16 cellular contexts compared by ENCODE assay signal in the genomic region with DNA sequence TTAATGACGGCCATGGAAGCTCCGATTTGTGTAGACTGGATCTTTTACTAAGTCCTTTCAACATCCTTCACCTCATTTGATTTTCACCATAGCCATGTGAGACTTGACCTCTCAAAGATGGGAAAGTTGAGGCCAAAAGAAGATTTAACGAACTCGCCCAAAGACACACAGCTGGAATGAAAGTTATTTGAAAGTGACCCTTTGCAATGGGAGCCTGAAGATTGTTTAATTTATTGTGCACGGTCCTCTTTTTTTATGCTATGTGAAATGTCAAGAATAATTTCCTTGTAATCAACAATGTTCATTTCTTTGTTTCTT.
"Had no signal": no experiment of that assay in that cellular context is flagged by ENCODE, and none has a peak within 500 bp of the region (broad histone marks: within the 10 kb centered on the region; RNA-seq: fewer than 3 reads in every experiment).

No MANE protein-coding gene starts in this region.

- H3K36me3 Mint-ChIP-seq: activated CD8-positive, alpha-beta memory T cell treated with anti-CD3 and anti-CD28 coated beads, Interleukin-2, amount 10 ng/mL, durations not matched to agents 7 days and 5 days; activated naive CD4-positive, alpha-beta T cell treated with anti-CD3 and anti-CD28 coated beads, Interleukin-2, amount 50 U/mL, for 24 hours; natural killer cell treated with Interleukin-12 subunit alpha and Interleukin-12 subunit beta and Interleukin-15 and Interleukin-18, amount 100 ng/mL, for 72 hours had no signal

- H3K4me1 Mint-ChIP-seq: activated CD4-positive, alpha-beta memory T cell treated with anti-CD3 and anti-CD28 coated beads, Interleukin-2, amount 10 ng/mL, durations not matched to agents 7 days and 5 days; activated CD4-positive, alpha-beta T cell treated with anti-CD3 and anti-CD28 coated beads, Interleukin-2, amount 10 ng/mL, durations not matched to agents 7 days and 5 days; activated CD8-positive, alpha-beta memory T cell treated with anti-CD3 and anti-CD28 coated beads, Interleukin-2, amount 10 ng/mL, durations not matched to agents 7 days and 5 days; activated naive CD4-positive, alpha-beta T cell treated with anti-CD3 and anti-CD28 coated beads, Interleukin-2, amount 50 U/mL, for 24 hours; activated naive CD8-positive, alpha-beta T cell treated with anti-CD3 and anti-CD28 coated beads, Interleukin-2, amount 50 U/mL, for 24 hours; WTC11 had no signal

- H3K9me3 ChIP-seq: neutrophil, transverse colon had no signal

- H3K9me3 Mint-ChIP-seq: activated CD4-positive, alpha-beta memory T cell treated with anti-CD3 and anti-CD28 coated beads, Interleukin-2, amount 10 ng/mL, durations not matched to agents 7 days and 5 days; activated CD4-positive, alpha-beta T cell treated with anti-CD3 and anti-CD28 coated beads, Interleukin-2, amount 10 ng/mL, durations not matched to agents 7 days and 5 days; activated naive CD4-positive, alpha-beta T cell treated with anti-CD3 and anti-CD28 coated beads, Interleukin-2, amount 50 U/mL, for 24 hours; activated naive CD8-positive, alpha-beta T cell treated with anti-CD3 and anti-CD28 coated beads, Interleukin-2, amount 50 U/mL, for 24 hours; activated T-helper 2 cell treated with anti-CD3 and anti-CD28 coated beads, Interferon-gamma antibody, Interleukin-2, Interleukin-4, amounts not matched to agents 10 μg/mL and 5 μg/mL and 100 μg/mL, durations not matched to agents 14 hours and 24 hours and 36 hours; natural killer cell treated with Interleukin-12 subunit alpha and Interleukin-12 subunit beta and Interleukin-15 and Interleukin-18, amount 100 ng/mL, for 72 hours had no signal

- ATAC-seq: natural killer cell treated with Interleukin-12 subunit alpha and Interleukin-12 subunit beta and Interleukin-15 and Interleukin-18, amount 100 ng/mL, for 72 hours had no signal

- H3K36me3 ChIP-seq: esophagus muscularis mucosa, heart right ventricle, neutrophil, transverse colon had no signal

- H3K27ac Mint-ChIP-seq: activated CD4-positive, alpha-beta memory T cell treated with anti-CD3 and anti-CD28 coated beads, Interleukin-2, amount 10 ng/mL, durations not matched to agents 7 days and 5 days; activated CD4-positive, alpha-beta T cell treated with anti-CD3 and anti-CD28 coated beads, Interleukin-2, amount 10 ng/mL, durations not matched to agents 7 days and 5 days; activated CD8-positive, alpha-beta memory T cell treated with anti-CD3 and anti-CD28 coated beads, Interleukin-2, amount 10 ng/mL, durations not matched to agents 7 days and 5 days; activated naive CD4-positive, alpha-beta T cell treated with anti-CD3 and anti-CD28 coated beads, Interleukin-2, amount 50 U/mL, for 24 hours; activated naive CD8-positive, alpha-beta T cell treated with anti-CD3 and anti-CD28 coated beads, Interleukin-2, amount 50 U/mL, for 24 hours; activated T-helper 2 cell treated with anti-CD3 and anti-CD28 coated beads, Interferon-gamma antibody, Interleukin-2, Interleukin-4, amounts not matched to agents 10 μg/mL and 5 μg/mL and 100 μg/mL, durations not matched to agents 14 hours and 24 hours and 36 hours; natural killer cell treated with Interleukin-12 subunit alpha and Interleukin-12 subunit beta and Interleukin-15 and Interleukin-18, amount 100 ng/mL, for 72 hours; T-helper 17 cell; WTC11 had no signal

- H3K4me3 Mint-ChIP-seq: activated CD4-positive, alpha-beta memory T cell treated with anti-CD3 and anti-CD28 coated beads, Interleukin-2, amount 10 ng/mL, durations not matched to agents 7 days and 5 days; activated CD4-positive, alpha-beta T cell treated with anti-CD3 and anti-CD28 coated beads, Interleukin-2, amount 10 ng/mL, durations not matched to agents 7 days and 5 days; activated CD8-positive, alpha-beta memory T cell treated with anti-CD3 and anti-CD28 coated beads, Interleukin-2, amount 10 ng/mL, durations not matched to agents 7 days and 5 days; activated naive CD4-positive, alpha-beta T cell treated with anti-CD3 and anti-CD28 coated beads, Interleukin-2, amount 50 U/mL, for 24 hours; activated naive CD8-positive, alpha-beta T cell treated with anti-CD3 and anti-CD28 coated beads, Interleukin-2, amount 50 U/mL, for 24 hours; natural killer cell treated with Interleukin-12 subunit alpha and Interleukin-12 subunit beta and Interleukin-15 and Interleukin-18, amount 100 ng/mL, for 72 hours; T-helper 17 cell; WTC11 had no signal

- H3K4me3 ChIP-seq: esophagus muscularis mucosa, heart right ventricle, mucosa of descending colon, transverse colon had no signal

- H3K27me3 ChIP-seq: esophagus muscularis mucosa, foreskin keratinocyte, heart right ventricle, neutrophil, transverse colon had no signal

- DNase-seq: activated CD4-positive, alpha-beta T cell treated with anti-CD3 and anti-CD28 coated beads for 1 hour had no signal

- H3K27ac ChIP-seq: esophagus muscularis mucosa, foreskin keratinocyte, neutrophil, transverse colon had no signal

- H3K27me3 Mint-ChIP-seq: activated naive CD4-positive, alpha-beta T cell treated with anti-CD3 and anti-CD28 coated beads, Interleukin-2, amount 50 U/mL, for 24 hours; activated naive CD8-positive, alpha-beta T cell treated with anti-CD3 and anti-CD28 coated beads, Interleukin-2, amount 50 U/mL, for 24 hours had no signal
